In the genomic region with DNA sequence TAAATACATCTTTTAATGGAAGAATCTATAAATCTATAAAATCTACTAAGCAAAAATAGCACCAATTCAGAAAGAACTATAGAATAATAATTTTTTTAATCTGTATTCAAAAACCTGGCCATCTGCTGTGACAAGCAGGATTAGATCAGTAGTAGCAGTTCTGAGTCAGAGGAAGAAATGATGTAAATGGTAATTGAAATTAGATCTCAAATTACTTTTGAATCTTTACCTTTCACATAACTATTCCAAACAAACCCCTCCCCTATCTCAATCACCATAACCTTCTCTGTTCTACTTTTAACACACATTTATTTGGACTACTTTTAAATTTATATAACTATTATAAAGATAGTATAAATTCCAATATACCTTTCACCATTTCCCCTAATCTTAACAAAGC, we compare ENCODE assay signal across 19 cellular contexts.
A peak's percentile ranks its signal among the peaks of the same experiment; 100 is the strongest.
DNase-seq lines count a peak whose midpoint lies in the region; ATAC-seq and TF ChIP-seq lines count a peak whose summit lies in the region.
"Had no signal": no experiment of that assay in that cellular context is flagged by ENCODE, and none has a peak within 500 bp of the region (broad histone marks: within the 10 kb centered on the region; RNA-seq: fewer than 3 reads in every experiment).

No MANE protein-coding gene starts in this region.

- POLR2A ChIA-PET in HEK293 (lab: Yijun Ruan, JAX) = no interaction called here
- POLR2A ChIA-PET in PC-3 (lab: Charles Lee; ENCODE audit: unreplicated experiment) = no interaction called here

- H2AFZ ChIP-seq in PC-3 (ENCODE audit: low read length) = no peak overlapping the region

- no peak overlapping the region for H3K4me2 ChIP-seq in PC-3 (ENCODE audit: low read length)
- H3K4me2 ChIP-seq: A549; BLaER1 treated with 17β-estradiol and CSF1 and Interleukin-3, amounts not matched to agents 10 nM and 100 nM had no signal

- no peaks in the 10 kb centered on the region for H4K20me1 ChIP-seq in PC-3 (ENCODE audit: low read length)
- H4K20me1 ChIP-seq: BLaER1 treated with 17β-estradiol and CSF1 and Interleukin-3, amounts not matched to agents 10 nM and 100 nM had no signal

- BruUV-seq in PC-3 (replicated peaks; lab: Mats Ljungman, UMichigan) = no TSS peak

- H3K9me2 ChIP-seq in PC-3 (replicated peaks; ENCODE audit: low read length) = no peaks in the 10 kb centered on the region

- no peaks in the 10 kb centered on the region for H3F3A ChIP-seq in PC-3 (ENCODE audit: low read length, unreplicated experiment)

- H3K9ac ChIP-seq in PC-3 (ENCODE audit: low read length) = no peak overlapping the region
- H3K9ac ChIP-seq: BLaER1 treated with 17β-estradiol and CSF1 and Interleukin-3, amounts not matched to agents 10 nM and 100 nM had no signal

- intact Hi-C loops in PC-3 (cut with micrococcal nuclease) = no loop called here

- H3K4me3 ChIP-seq in HEK293 (ENCODE audit: low read depth, low read length) (no peak overlapping the region), PC-3 (ENCODE audit: low read length) (no peak overlapping the region)
- H3K4me3 ChIP-seq: A549; BLaER1 treated with 17β-estradiol and CSF1 and Interleukin-3, amounts not matched to agents 10 nM and 100 nM had no signal

- H3K79me2 ChIP-seq in PC-3 (ENCODE audit: low read length) = no peaks in the 10 kb centered on the region

- ATAC-seq in PC-3 = peak; percentile 82
- ATAC-seq: A549; CD8-positive, alpha-beta T cell had no signal

- no peaks in the 10 kb centered on the region for H3K27me3 ChIP-seq in PC-3 (ENCODE audit: low read length)
- H3K27me3 ChIP-seq: BLaER1 treated with 17β-estradiol and CSF1 and Interleukin-3, amounts not matched to agents 10 nM and 100 nM had no signal

- H3K4me1 ChIP-seq in HEK293 (ENCODE audit: control insufficient read depth, insufficient read depth, low read length) (peaks cover 6% of the 10 kb centered on the region), PC-3 (ENCODE audit: insufficient read depth, low read length) (no peaks in the 10 kb centered on the region)
- H3K4me1 ChIP-seq: A549; BLaER1 treated with 17β-estradiol and CSF1 and Interleukin-3, amounts not matched to agents 10 nM and 100 nM; Caco-2 had no signal

- TF ChIP-seq CTCF in HEK293 (tag by site-specific recombination; IDR thresholded peaks at IDR 0.05) (no peak), PC-3 (conservative IDR thresholded peaks at IDR 0.05; ENCODE audit: low read depth, low read length) (no peak), GM20000 (IDR thresholded peaks at IDR 0.05; ENCODE audit: extremely low read depth, missing control alignments) (no peak)

- H3K27ac ChIP-seq in HEK293 (ENCODE audit: extremely low read depth, low read depth, low read length) (no peak overlapping the region), PC-3 (ENCODE audit: low read length) (no peak overlapping the region)
- H3K27ac ChIP-seq: 22Rv1; A549; BLaER1 treated with 17β-estradiol and CSF1 and Interleukin-3, amounts not matched to agents 10 nM and 100 nM; C4-2B had no signal

- peak; percentile 5 for DNase-seq in DMS 273 (lab: John Stamatoyannopoulos, UW; ENCODE audit: unreplicated experiment)
- DNase-seq in DMS 273 treated with DMSO at 0.1 percent for 48 hours (lab: John Stamatoyannopoulos, UW) = no peak
- DNase-seq in NCI-H524 treated with DMSO at 0.1 percent for 48 hours (lab: John Stamatoyannopoulos, UW) = peak; percentile 25
- DNase-seq in PC-3 = peak; percentile 23
- DNase-seq in HuH-7.5 (ENCODE audit: low spot score) = no peak
- DNase-seq in GM20000 (ENCODE audit: low spot score) = no peak
- no peak for DNase-seq in NCI-H146 treated with DMSO at 0.1 percent for 48 hours (lab: John Stamatoyannopoulos, UW; ENCODE audit: unreplicated experiment)
- DNase-seq: AML-193; Caco-2; Calu3; CD4-positive, alpha-beta T cell; CD8-positive, alpha-beta T cell; DMS79 treated with DMSO at 0.1 percent for 48 hours; GF-D8 had no signal

- no peaks in the 10 kb centered on the region for H3K36me3 ChIP-seq in HEK293 (ENCODE audit: control insufficient read depth in 2 of 2, insufficient read depth in 1 of 2, low read length in 2 of 2)
- no peaks in the 10 kb centered on the region for H3K36me3 ChIP-seq in PC-3 (ENCODE audit: low read depth, low read length)
- H3K36me3 ChIP-seq: BLaER1 treated with 17β-estradiol and CSF1 and Interleukin-3, amounts not matched to agents 10 nM and 100 nM had no signal

- CTCF ChIA-PET in HEK293 (lab: Yijun Ruan, JAX) (no interaction called here), PC-3 (lab: Charles Lee) (no interaction called here)

- H3K9me3 ChIP-seq in HEK293 (ENCODE audit: control insufficient read depth, insufficient read depth, low read depth, low read length) = no peaks in the 10 kb centered on the region
- no peaks in the 10 kb centered on the region for H3K9me3 ChIP-seq in PC-3 (ENCODE audit: low read length)
- H3K9me3 ChIP-seq: A549; BLaER1 treated with 17β-estradiol and CSF1 and Interleukin-3, amounts not matched to agents 10 nM and 100 nM; Caco-2 had no signal

TF ChIP-seq in HEK293, 187 proteins besides CTCF, POLR2A, EP300 and RAD21:
- no peak for TF ChIP-seq ZNF37A (tag by site-specific recombination; IDR thresholded peaks at IDR 0.05)
- TF ChIP-seq ZNF221 (tag by site-specific recombination; IDR thresholded peaks at IDR 0.05; ENCODE audit: borderline replicate concordance) = no peak
- 0 out of 2 replicates have a peak, but pooled peaks have one; percentile 27 for TF ChIP-seq ZNF629 (tag by site-specific recombination; IDR thresholded peaks at IDR 0.05)
- TF ChIP-seq, protein P1, sequence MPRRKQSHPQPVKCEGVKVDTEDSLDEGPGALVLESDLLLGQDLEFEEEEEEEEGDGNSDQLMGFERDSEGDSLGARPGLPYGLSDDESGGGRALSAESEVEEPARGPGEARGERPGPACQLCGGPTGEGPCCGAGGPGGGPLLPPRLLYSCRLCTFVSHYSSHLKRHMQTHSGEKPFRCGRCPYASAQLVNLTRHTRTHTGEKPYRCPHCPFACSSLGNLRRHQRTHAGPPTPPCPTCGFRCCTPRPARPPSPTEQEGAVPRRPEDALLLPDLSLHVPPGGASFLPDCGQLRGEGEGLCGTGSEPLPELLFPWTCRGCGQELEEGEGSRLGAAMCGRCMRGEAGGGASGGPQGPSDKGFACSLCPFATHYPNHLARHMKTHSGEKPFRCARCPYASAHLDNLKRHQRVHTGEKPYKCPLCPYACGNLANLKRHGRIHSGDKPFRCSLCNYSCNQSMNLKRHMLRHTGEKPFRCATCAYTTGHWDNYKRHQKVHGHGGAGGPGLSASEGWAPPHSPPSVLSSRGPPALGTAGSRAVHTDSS (tag by site-specific recombination; IDR thresholded peaks at IDR 0.05) = no peak
- TF ChIP-seq ZNF677 (tag by site-specific recombination; IDR thresholded peaks at IDR 0.05) = no peak
- TF ChIP-seq WT1 (tag by site-specific recombination; IDR thresholded peaks at IDR 0.05) = 0 out of 2 replicates have a peak, but pooled peaks have one; percentile 14
- TF ChIP-seq ZNF24 (tag by site-specific recombination; IDR thresholded peaks at IDR 0.05) = peak; percentile 95
- TF ChIP-seq, protein P2, sequence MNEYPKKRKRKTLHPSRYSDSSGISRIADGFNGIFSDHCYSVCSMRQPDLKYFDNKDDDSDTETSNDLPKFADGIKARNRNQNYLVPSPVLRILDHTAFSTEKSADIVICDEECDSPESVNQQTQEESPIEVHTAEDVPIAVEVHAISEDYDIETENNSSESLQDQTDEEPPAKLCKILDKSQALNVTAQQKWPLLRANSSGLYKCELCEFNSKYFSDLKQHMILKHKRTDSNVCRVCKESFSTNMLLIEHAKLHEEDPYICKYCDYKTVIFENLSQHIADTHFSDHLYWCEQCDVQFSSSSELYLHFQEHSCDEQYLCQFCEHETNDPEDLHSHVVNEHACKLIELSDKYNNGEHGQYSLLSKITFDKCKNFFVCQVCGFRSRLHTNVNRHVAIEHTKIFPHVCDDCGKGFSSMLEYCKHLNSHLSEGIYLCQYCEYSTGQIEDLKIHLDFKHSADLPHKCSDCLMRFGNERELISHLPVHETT (tag by site-specific recombination; IDR thresholded peaks at IDR 0.05) = no peak
- no peak for TF ChIP-seq BCL11B (tag by site-specific recombination; IDR thresholded peaks at IDR 0.05; ENCODE audit: low read depth)
TF ChIP-seq in HEK293: peak in this region for 3.

Comparison
In these comparisons a context has a peak if more than half of its experiments do, and no peak if none do; other contexts are left out.
1. DNase-seq: peak in DMS 273 (single experiment), NCI-H524 treated with DMSO at 0.1 percent for 48 hours (single experiment) and PC-3 (single experiment); none in DMS 273 treated with DMSO at 0.1 percent for 48 hours (single experiment), HuH-7.5 (single experiment), GM20000 (single experiment) and NCI-H146 treated with DMSO at 0.1 percent for 48 hours (single experiment).